In genomic region chr16:21971856-21972255, GRCh38 we compare ENCODE assay signal across 26 cellular contexts. TPM values are rescaled to one million over a fixed set of nuclear protein-coding genes. Genes with fewer than 3 reads are reported as not detected.
"Had no signal": no experiment of that assay in that cellular context is flagged by ENCODE, and none has a peak within 500 bp of the region (broad histone marks: within the 10 kb centered on the region; RNA-seq: fewer than 3 reads in every experiment).

No MANE protein-coding gene starts in this region.

- H3K4me2 ChIP-seq: SK-N-SH had no signal

- DNase-seq: Karpas-422, KG1, MV-4-11, NCI-H1048, NCI-H1105, NCI-H1417, NCI-H1436 treated with DMSO at 0.1 percent for 48 hours, NCI-H1694, NCI-H187 treated with DMSO at 0.1 percent for 48 hours, NCI-H2029 treated with DMSO at 0.1 percent for 48 hours, NCI-H2171, NCI-H226, NCI-H446, NCI-H510A, NCI-H524 treated with DMSO at 0.1 percent for 48 hours, NCI-H69, NCI-H774, PC-3, SHP77, SK-N-SH, SW 1271 had no signal

- H3K9me2 ChIP-seq: SK-N-SH had no signal

- H3K27ac ChIP-seq: HL-60, RWPE1 had no signal

- FAIRE-seq: HTR-8/SVneo had no signal

- H3K9ac ChIP-seq: SK-N-SH had no signal

- H3K9me3 ChIP-seq: SK-N-SH had no signal

RNA-seq across cellular contexts. Expression of gene PDZD9, which starts 29.1 kb away (rescaled TPM):
- total RNA-seq: OCI-LY7, PC-3, SK-MEL-5 had no signal
- polyA plus RNA-seq: SK-N-SH had no signal
